ENCODE assay signal across 2 cellular contexts in the genomic region with DNA sequence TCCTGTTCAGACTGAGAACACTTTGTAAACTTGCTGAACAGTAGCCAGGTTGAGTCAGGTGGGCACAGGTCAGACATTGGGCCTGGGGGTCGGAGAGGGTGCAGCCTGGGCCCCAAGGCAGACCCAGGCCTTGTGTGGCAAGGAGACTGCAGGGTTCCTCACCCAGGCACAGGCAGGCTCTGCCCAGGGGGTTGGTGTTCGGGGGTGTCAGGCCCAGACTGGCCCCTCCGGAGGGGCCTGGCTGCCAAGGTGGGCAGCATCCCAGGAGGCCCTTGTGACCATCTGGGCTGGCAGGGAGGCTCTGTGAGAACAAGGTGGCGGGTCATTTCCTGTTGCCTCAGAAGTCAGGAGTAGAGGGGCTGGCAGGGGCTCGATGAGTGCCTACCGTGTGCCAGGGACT.
TF ChIP-seq lines count a peak whose summit lies in the region.

No MANE protein-coding gene starts in this region.

TF ChIP-seq in GM12878, 131 proteins besides CTCF, POLR2A, EP300 and RAD21:
- TF ChIP-seq, protein P1, sequence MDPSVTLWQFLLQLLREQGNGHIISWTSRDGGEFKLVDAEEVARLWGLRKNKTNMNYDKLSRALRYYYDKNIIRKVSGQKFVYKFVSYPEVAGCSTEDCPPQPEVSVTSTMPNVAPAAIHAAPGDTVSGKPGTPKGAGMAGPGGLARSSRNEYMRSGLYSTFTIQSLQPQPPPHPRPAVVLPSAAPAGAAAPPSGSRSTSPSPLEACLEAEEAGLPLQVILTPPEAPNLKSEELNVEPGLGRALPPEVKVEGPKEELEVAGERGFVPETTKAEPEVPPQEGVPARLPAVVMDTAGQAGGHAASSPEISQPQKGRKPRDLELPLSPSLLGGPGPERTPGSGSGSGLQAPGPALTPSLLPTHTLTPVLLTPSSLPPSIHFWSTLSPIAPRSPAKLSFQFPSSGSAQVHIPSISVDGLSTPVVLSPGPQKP (IDR thresholded peaks at IDR 0.05; ENCODE audit: low read depth, low read length), result no peak
- TF ChIP-seq POLR2AphosphoS5 (IDR thresholded peaks at IDR 0.05; ENCODE audit: low read length), result 0 out of 2 replicates have a peak, but pooled peaks have one; percentile 26

TF ChIP-seq in HepG2, 621 proteins besides CTCF, POLR2A, EP300 and RAD21:
- TF ChIP-seq AGO2 (optimal IDR thresholded peaks at IDR 0.05; ENCODE audit: low read depth, low read length) (peak; percentile 33), ZNF619 (CRISPR knock-in tag; IDR thresholded peaks at IDR 0.05) (no peak), FOXJ3 (CRISPR knock-in tag; IDR thresholded peaks at IDR 0.05; ENCODE audit: borderline replicate concordance) (no peak), ZNF121 (CRISPR knock-in tag; IDR thresholded peaks at IDR 0.05) (no peak)
- TF ChIP-seq, protein P2, sequence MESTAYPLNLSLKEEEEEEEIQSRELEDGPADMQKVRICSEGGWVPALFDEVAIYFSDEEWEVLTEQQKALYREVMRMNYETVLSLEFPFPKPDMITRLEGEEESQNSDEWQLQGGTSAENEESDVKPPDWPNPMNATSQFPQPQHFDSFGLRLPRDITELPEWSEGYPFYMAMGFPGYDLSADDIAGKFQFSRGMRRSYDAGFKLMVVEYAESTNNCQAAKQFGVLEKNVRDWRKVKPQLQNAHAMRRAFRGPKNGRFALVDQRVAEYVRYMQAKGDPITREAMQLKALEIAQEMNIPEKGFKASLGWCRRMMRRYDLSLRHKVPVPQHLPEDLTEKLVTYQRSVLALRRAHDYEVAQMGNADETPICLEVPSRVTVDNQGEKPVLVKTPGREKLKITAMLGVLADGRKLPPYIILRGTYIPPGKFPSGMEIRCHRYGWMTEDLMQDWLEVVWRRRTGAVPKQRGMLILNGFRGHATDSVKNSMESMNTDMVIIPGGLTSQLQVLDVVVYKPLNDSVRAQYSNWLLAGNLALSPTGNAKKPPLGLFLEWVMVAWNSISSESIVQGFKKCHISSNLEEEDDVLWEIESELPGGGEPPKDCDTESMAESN (CRISPR knock-in tag; conservative IDR thresholded peaks at IDR 0.05), result no peak
